10 cellular contexts compared by ENCODE assay signal in the genomic region with DNA sequence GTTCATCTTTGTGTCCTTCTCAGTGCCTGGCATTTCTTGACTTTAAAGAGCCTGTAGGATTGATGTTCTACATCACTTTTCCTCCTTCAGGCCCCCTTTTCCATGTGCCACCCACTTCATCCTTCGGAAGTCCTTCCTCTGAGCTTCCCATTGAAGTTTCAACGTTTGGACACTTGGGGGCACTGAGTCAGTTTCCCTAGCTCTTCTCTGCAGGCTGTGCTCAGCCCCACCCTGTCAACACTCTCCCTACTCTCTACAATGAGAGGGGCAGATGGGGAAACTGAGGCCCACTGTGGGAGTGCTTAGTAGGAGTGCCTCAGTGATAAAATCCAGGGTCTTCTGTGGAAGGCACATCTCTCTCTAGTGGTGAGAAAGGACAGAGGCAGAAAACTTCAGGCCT. TPM values are rescaled to one million over a fixed set of nuclear protein-coding genes. Genes with fewer than 3 reads are reported as not detected.
A peak's percentile ranks its signal among the peaks of the same experiment; 100 is the strongest.
DNase-seq lines count a peak whose midpoint lies in the region; ATAC-seq, FAIRE-seq and TF ChIP-seq lines count a peak whose summit lies in the region.
"Had no signal": no experiment of that assay in that cellular context is flagged by ENCODE, and none has a peak within 500 bp of the region (broad histone marks: within the 10 kb centered on the region; RNA-seq: fewer than 3 reads in every experiment).

No MANE protein-coding gene starts in this region.

- no peaks in the 10 kb centered on the region for H3K23me2 ChIP-seq in H1 (ENCODE audit: low read depth, low read length)

- no peak overlapping the region for H2BK20ac ChIP-seq in H1 (ENCODE audit: low read length)

- H3K79me2 ChIP-seq in H1 (ENCODE audit: control insufficient read depth in 1 of 2, insufficient read depth in 2 of 2, low read length in 2 of 2) = no peaks in the 10 kb centered on the region

- H3K18ac ChIP-seq in H1 (ENCODE audit: extremely low read depth, low read length) = no peak overlapping the region

- H3K36me3 ChIP-seq in H1 (ENCODE audit: control insufficient read depth in 2 of 4, insufficient read depth in 4 of 4, low read length in 3 of 4) = no peaks in the 10 kb centered on the region

- no peak overlapping the region for H3K56ac ChIP-seq in H1 (replicated peaks; ENCODE audit: insufficient read length, low read depth, low read length)

- peaks cover 32 to 37% of the 10 kb centered on the region in 2 donors for H3K27me3 Mint-ChIP-seq in natural killer cell treated with Interleukin-12 subunit alpha and Interleukin-12 subunit beta and Interleukin-15 and Interleukin-18, amount 100 ng/mL, for 72 hours
- H3K27me3 Mint-ChIP-seq in natural killer cell (ENCODE audit: low read depth in 2 of 2) = peaks cover 31 to 52% of the 10 kb centered on the region in 2 donors

- no peak for ATAC-seq in natural killer cell treated with Interleukin-12 subunit alpha and Interleukin-12 subunit beta and Interleukin-15 and Interleukin-18, amount 100 ng/mL, for 72 hours
- ATAC-seq in natural killer cell (no peak), GM21825 (IDR thresholded peaks at IDR 0.05; ENCODE audit: unreplicated experiment) (no peak), HG02623 (IDR thresholded peaks at IDR 0.05; ENCODE audit: unreplicated experiment) (no peak), HG03039 (IDR thresholded peaks at IDR 0.05; ENCODE audit: unreplicated experiment) (no peak)

- TF ChIP-seq CTCF in natural killer cell (IDR thresholded peaks at IDR 0.05) (no peak), H1 (IDR thresholded peaks at IDR 0.05; ENCODE audit: control extremely low read depth in 1 of 3, insufficient read depth in 1 of 3, low read depth in 1 of 3, low read length in 3 of 3) (peak; percentile 40 to 60 (median 52))

- peak; percentile 45 to 61 for TF ChIP-seq RAD21 in H1 (IDR thresholded peaks at IDR 0.05 in 1 of 2, conservative IDR thresholded peaks at IDR 0.05 in 1 of 2; ENCODE audit: low read depth in 2 of 2, low read length in 2 of 2)

- no peak for TF ChIP-seq EP300 in H1 (IDR thresholded peaks at IDR 0.05; ENCODE audit: borderline replicate concordance in 1 of 2, low read depth in 2 of 2, low read length in 2 of 2)

- no peak overlapping the region for H2AK5ac ChIP-seq in H1 (ENCODE audit: low read depth, low read length)

- H3K4me3 Mint-ChIP-seq in natural killer cell treated with Interleukin-12 subunit alpha and Interleukin-12 subunit beta and Interleukin-15 and Interleukin-18, amount 100 ng/mL, for 72 hours = no peak overlapping the region
- no peak overlapping the region for H3K4me3 Mint-ChIP-seq in natural killer cell

- H4K91ac ChIP-seq in H1 (replicated peaks; ENCODE audit: insufficient read length, low read length) = no peak overlapping the region

- H2BK120ac ChIP-seq in H1 (replicated peaks; ENCODE audit: low read depth, low read length) = no peak overlapping the region

- H3K4me2 ChIP-seq in H1 (ENCODE audit: insufficient read depth in 1 of 2, low read depth in 2 of 2, low read length in 2 of 2) = no peak overlapping the region

- H3K36me3 Mint-ChIP-seq in natural killer cell treated with Interleukin-12 subunit alpha and Interleukin-12 subunit beta and Interleukin-15 and Interleukin-18, amount 100 ng/mL, for 72 hours = no peaks in the 10 kb centered on the region
- no peaks in the 10 kb centered on the region for H3K36me3 Mint-ChIP-seq in natural killer cell

- no peaks in the 10 kb centered on the region for H4K20me1 ChIP-seq in H1 (replicated peaks in 1 of 2; ENCODE audit: control insufficient read depth in 1 of 2, insufficient read depth in 2 of 2, low read length in 2 of 2)

- no peak overlapping the region for H2BK15ac ChIP-seq in H1 (ENCODE audit: low read length)

- H3K27ac ChIP-seq in H1 (ENCODE audit: low read depth, low read length) = no peak overlapping the region

- H3K4me3 ChIP-seq in H1 (ENCODE audit: extremely low read depth in 1 of 4, insufficient read depth in 2 of 4, low read depth in 3 of 4, low read length in 4 of 4) = no peak overlapping the region

- H4K5ac ChIP-seq in H1 (ENCODE audit: insufficient read length, low read depth, low read length) = no peak overlapping the region

- FAIRE-seq in H1 (lab: Jason Lieb, UNC) = no peak

- CTCF ChIA-PET in H1 (lab: Charles Lee; ENCODE audit: partially characterized antibody) = interaction anchor here (0.5 to 50.1 kb wide), 20 partner anchors 1 to 291 kb away, joined by 3 to 1874 read pairs (median 4); partner anchors contain the start of genes IGSF8, KCNJ10, KCNJ9 and PIGM

- H3K14ac ChIP-seq in H1 (ENCODE audit: insufficient read length) = no peak overlapping the region

- no peak overlapping the region for H3K23ac ChIP-seq in H1 (ENCODE audit: insufficient read length)

- H2BK12ac ChIP-seq in H1 (ENCODE audit: low read depth, low read length) = no peak overlapping the region

- POLR2A ChIA-PET in H1 (lab: Charles Lee; ENCODE audit: partially characterized antibody) = interaction anchor here (1.2 to 1.8 kb wide), 5 partner anchors 9 to 113 kb away, joined by 3 to 9 read pairs (median 5); partner anchors contain the start of genes IGSF9 and KCNJ9

- WGBS in H1 (ENCODE audit: extremely low coverage in 1 of 2, insufficient coverage in 1 of 2, insufficient read length in 1 of 2, insufficient replicate concordance in 2 of 2, low coverage in 1 of 2, low lambda C conversion rate in 2 of 2, missing lambda C conversion rate in 1 of 2), 2 experiments = 54% methylated on average over 2 of the region's 2 CpGs; no CpG with 5 or more reads in 1 of the 2 experiments

- no peak overlapping the region for H4K8ac ChIP-seq in H1 (ENCODE audit: extremely low read depth, insufficient read depth, low read length)

- no peaks in the 10 kb centered on the region for H3K9me3 ChIP-seq in H1 (ENCODE audit: insufficient read depth in 2 of 2, low read depth in 1 of 2, low read length in 1 of 2)

- no peak for TF ChIP-seq POLR2A in H1 (IDR thresholded peaks at IDR 0.05; ENCODE audit: control extremely low read depth in 1 of 2, low read depth in 2 of 2, low read length in 2 of 2)

- no peak overlapping the region for H3K9ac ChIP-seq in H1 (replicated peaks in 1 of 4; ENCODE audit: extremely low read depth in 1 of 4, low read depth in 3 of 4, low read length in 3 of 4)

- peaks cover 0 to 4% (median 1%) of the 10 kb centered on the region in 4 experiments; a peak in 3 of 7 replicates for H3K27me3 ChIP-seq in H1 (replicated peaks in 1 of 4; ENCODE audit: control insufficient read depth in 3 of 4, extremely low read depth in 1 of 4, insufficient read depth in 3 of 4, low read length in 3 of 4)

- H2AFZ ChIP-seq in H1 (ENCODE audit: low read length) = no peak overlapping the region

- no peaks in the 10 kb centered on the region for H3K4me1 Mint-ChIP-seq in natural killer cell treated with Interleukin-12 subunit alpha and Interleukin-12 subunit beta and Interleukin-15 and Interleukin-18, amount 100 ng/mL, for 72 hours (ENCODE audit: low read depth in 2 of 2)
- H3K4me1 Mint-ChIP-seq in natural killer cell = no peaks in the 10 kb centered on the region

- peaks cover 0 to 17% (median 12%) of the 10 kb centered on the region in 4 experiments; a peak in 6 of 7 replicates for H3K4me1 ChIP-seq in H1 (replicated peaks in 1 of 4; ENCODE audit: control insufficient read depth in 3 of 4, insufficient read depth in 4 of 4, low read length in 3 of 4)

- intact Hi-C loops in natural killer cell (cut with micrococcal nuclease) = no loop called here

- no peak overlapping the region for H3K4ac ChIP-seq in H1 (replicated peaks; ENCODE audit: insufficient read length, low read depth, low read length)

- H3K79me1 ChIP-seq in H1 (ENCODE audit: low read depth, low read length) = no peaks in the 10 kb centered on the region

- H2BK5ac ChIP-seq in H1 (ENCODE audit: low read depth, low read length) = no peak overlapping the region

- H3K9me3 Mint-ChIP-seq in natural killer cell treated with Interleukin-12 subunit alpha and Interleukin-12 subunit beta and Interleukin-15 and Interleukin-18, amount 100 ng/mL, for 72 hours = no peaks in the 10 kb centered on the region
- H3K9me3 Mint-ChIP-seq in natural killer cell = no peaks in the 10 kb centered on the region

- no peak overlapping the region for H3K27ac Mint-ChIP-seq in natural killer cell treated with Interleukin-12 subunit alpha and Interleukin-12 subunit beta and Interleukin-15 and Interleukin-18, amount 100 ng/mL, for 72 hours
- no peak overlapping the region for H3K27ac Mint-ChIP-seq in natural killer cell

- peak; percentile 35 for DNase-seq in natural killer cell treated with Interleukin-12 subunit alpha and Interleukin-12 subunit beta and Interleukin-15 and Interleukin-18, amount 100 ng/mL, for 72 hours (ENCODE audit: low spot score)
- no peak for DNase-seq in natural killer cell
- DNase-seq in H1 (ENCODE audit: low read depth in 1 of 2, low spot score in 2 of 2) = no peak
- DNase-seq: erythroblast; NCI-H1930; stimulated activated CD4-positive, alpha-beta T cell treated with anti-CD3 and anti-CD28 coated beads, Interleukin-4, amount 100 ng/mL, for 1 hour had no signal

RNA-seq across cellular contexts. Expression of gene KCNJ10, which starts 11.9 kb away (rescaled TPM):
- total RNA-seq in natural killer cell treated with Interleukin-12 subunit alpha and Interleukin-12 subunit beta and Interleukin-15 and Interleukin-18, amount 100 ng/mL, for 72 hours = under 1 TPM in 1 of 2 donors, not detected in 1; 0.50 TPM
- total RNA-seq in natural killer cell = not detected
- total RNA-seq in H1 (2021; fragmentation: NEBNext Ultra II Directional; extraction: Animal tissue kit (Norgen Biotek cat#: 25700)) = 2.2 and 2.4 TPM in 2 replicates
- polyA plus RNA-seq in H1 (2011; rRNA removed) = 1.7 and 3.5 TPM in 2 replicates
- polyA plus RNA-seq in H1 (2011; cell fraction: cytosol; rRNA removed) = 1.5 TPM
- 4.7 TPM for polyA plus RNA-seq in H1 (2011; cell fraction: nucleus; rRNA removed)
- 1.1 to 1.8 TPM (median 1.4 TPM) in 4 replicates for polyA plus RNA-seq in H1 (2012, experiment 1 of 2)
- 0.59 TPM for polyA plus RNA-seq in H1 (2012, experiment 2 of 2)
- polyA plus RNA-seq in H1 (2013, experiment 1 of 2) = 1.5 TPM
- polyA plus RNA-seq in H1 (2013, experiment 2 of 2) = 1.2 TPM
- 3.5 and 3.7 TPM in 2 replicates for polyA minus RNA-seq in H1 (2011; rRNA and poly(A)+ RNA removed)
- 0.73 TPM for polyA minus RNA-seq in H1 (2011; cell fraction: cytosol; rRNA and poly(A)+ RNA removed)
- polyA minus RNA-seq in H1 (2011; cell fraction: nucleus; rRNA and poly(A)+ RNA removed) = 1.7 TPM
- total RNA-seq: mononuclear cell had no signal

RNA-seq across cellular contexts. Expression of gene KCNJ9, which starts 23.3 kb away (rescaled TPM):
- not detected for total RNA-seq in natural killer cell treated with Interleukin-12 subunit alpha and Interleukin-12 subunit beta and Interleukin-15 and Interleukin-18, amount 100 ng/mL, for 72 hours
- total RNA-seq in natural killer cell = not detected
- total RNA-seq in H1 (2021; fragmentation: NEBNext Ultra II Directional; extraction: Animal tissue kit (Norgen Biotek cat#: 25700)) = 0.08 and 0.13 TPM in 2 replicates
- polyA plus RNA-seq in H1 (2011; rRNA removed) = 0.02 and 0.11 TPM in 2 replicates
- polyA plus RNA-seq in H1 (2011; cell fraction: cytosol; rRNA removed) = 0.08 TPM
- 0.14 TPM for polyA plus RNA-seq in H1 (2011; cell fraction: nucleus; rRNA removed)
- 0.10 to 0.19 TPM (median 0.12 TPM) in 3 of 4 replicates, not detected in the other for polyA plus RNA-seq in H1 (2012, experiment 1 of 2)
- polyA plus RNA-seq in H1 (2012, experiment 2 of 2) = 0.03 TPM
- 0.02 TPM for polyA plus RNA-seq in H1 (2013, experiment 1 of 2)
- 0.04 TPM for polyA plus RNA-seq in H1 (2013, experiment 2 of 2)
- 0.13 TPM in 1 of 2 replicates, not detected in the other for polyA minus RNA-seq in H1 (2011; rRNA and poly(A)+ RNA removed)
- polyA minus RNA-seq in H1 (2011; cell fraction: cytosol; rRNA and poly(A)+ RNA removed) = not detected
- not detected for polyA minus RNA-seq in H1 (2011; cell fraction: nucleus; rRNA and poly(A)+ RNA removed)
- total RNA-seq: mononuclear cell had no signal

RNA-seq across cellular contexts. Expression of gene PIGM, which starts 26.3 kb away (rescaled TPM):
- total RNA-seq in natural killer cell treated with Interleukin-12 subunit alpha and Interleukin-12 subunit beta and Interleukin-15 and Interleukin-18, amount 100 ng/mL, for 72 hours = 1 to 10 TPM; 4.9 to 5.6 TPM
- total RNA-seq in natural killer cell = 1 to 10 TPM; 3.8 to 5.1 (median 3.9) TPM
- total RNA-seq in H1 (2021; fragmentation: NEBNext Ultra II Directional; extraction: Animal tissue kit (Norgen Biotek cat#: 25700)) = 5.1 and 5.4 TPM in 2 replicates
- 5.7 and 6.0 TPM in 2 replicates for polyA plus RNA-seq in H1 (2011; rRNA removed)
- 5.6 TPM for polyA plus RNA-seq in H1 (2011; cell fraction: cytosol; rRNA removed)
- polyA plus RNA-seq in H1 (2011; cell fraction: nucleus; rRNA removed) = 3.9 TPM
- 3.7 to 5.3 TPM (median 4.2 TPM) in 4 replicates for polyA plus RNA-seq in H1 (2012, experiment 1 of 2)
- 1.4 TPM for polyA plus RNA-seq in H1 (2012, experiment 2 of 2)
- 11.7 TPM for polyA plus RNA-seq in H1 (2013, experiment 1 of 2)
- 10.7 TPM for polyA plus RNA-seq in H1 (2013, experiment 2 of 2)
- 4.3 TPM in 2 replicates for polyA minus RNA-seq in H1 (2011; rRNA and poly(A)+ RNA removed)
- 2.9 TPM for polyA minus RNA-seq in H1 (2011; cell fraction: cytosol; rRNA and poly(A)+ RNA removed)
- polyA minus RNA-seq in H1 (2011; cell fraction: nucleus; rRNA and poly(A)+ RNA removed) = 5.1 TPM

RNA-seq across cellular contexts. Expression of gene IGSF8, which starts 40.3 kb away (rescaled TPM):
- total RNA-seq in natural killer cell treated with Interleukin-12 subunit alpha and Interleukin-12 subunit beta and Interleukin-15 and Interleukin-18, amount 100 ng/mL, for 72 hours = 10 to 100 TPM; 20.6 to 25.8 TPM
- 10 to 100 TPM; 26.3 to 35.3 (median 32.1) TPM for total RNA-seq in natural killer cell
- 69.6 and 71.2 TPM in 2 replicates for total RNA-seq in H1 (2021; fragmentation: NEBNext Ultra II Directional; extraction: Animal tissue kit (Norgen Biotek cat#: 25700))
- polyA plus RNA-seq in H1 (2011; rRNA removed) = 132 and 166 TPM in 2 replicates
- polyA plus RNA-seq in H1 (2011; cell fraction: cytosol; rRNA removed) = 103 TPM
- polyA plus RNA-seq in H1 (2011; cell fraction: nucleus; rRNA removed) = 322 TPM
- polyA plus RNA-seq in H1 (2012, experiment 1 of 2) = 55.1 to 95.1 TPM (median 90.2 TPM) in 4 replicates
- polyA plus RNA-seq in H1 (2012, experiment 2 of 2) = 79.5 TPM
- 88.6 TPM for polyA plus RNA-seq in H1 (2013, experiment 1 of 2)
- polyA plus RNA-seq in H1 (2013, experiment 2 of 2) = 77.7 TPM
- polyA minus RNA-seq in H1 (2011; rRNA and poly(A)+ RNA removed) = 34.3 and 46.3 TPM in 2 replicates
- 47.9 TPM for polyA minus RNA-seq in H1 (2011; cell fraction: cytosol; rRNA and poly(A)+ RNA removed)
- polyA minus RNA-seq in H1 (2011; cell fraction: nucleus; rRNA and poly(A)+ RNA removed) = 57.2 TPM

RNA-seq across cellular contexts. Expression of gene ATP1A2, which starts 57.5 kb away (rescaled TPM):
- total RNA-seq in natural killer cell treated with Interleukin-12 subunit alpha and Interleukin-12 subunit beta and Interleukin-15 and Interleukin-18, amount 100 ng/mL, for 72 hours = not detected
- total RNA-seq in natural killer cell = not detected
- total RNA-seq in H1 (2021; fragmentation: NEBNext Ultra II Directional; extraction: Animal tissue kit (Norgen Biotek cat#: 25700)) = 34.8 and 39.7 TPM in 2 replicates
- 40.8 and 54.2 TPM in 2 replicates for polyA plus RNA-seq in H1 (2011; rRNA removed)
- 60.3 TPM for polyA plus RNA-seq in H1 (2011; cell fraction: cytosol; rRNA removed)
- 193 TPM for polyA plus RNA-seq in H1 (2011; cell fraction: nucleus; rRNA removed)
- polyA plus RNA-seq in H1 (2012, experiment 1 of 2) = 41.3 to 57.9 TPM (median 44.4 TPM) in 4 replicates
- polyA plus RNA-seq in H1 (2012, experiment 2 of 2) = 14.0 TPM
- polyA plus RNA-seq in H1 (2013, experiment 1 of 2) = 23.7 TPM
- 22.3 TPM for polyA plus RNA-seq in H1 (2013, experiment 2 of 2)
- 103 and 110 TPM in 2 replicates for polyA minus RNA-seq in H1 (2011; rRNA and poly(A)+ RNA removed)
- 45.0 TPM for polyA minus RNA-seq in H1 (2011; cell fraction: cytosol; rRNA and poly(A)+ RNA removed)
- 77.4 TPM for polyA minus RNA-seq in H1 (2011; cell fraction: nucleus; rRNA and poly(A)+ RNA removed)
